Comparison of ENCODE assay signal across 1 cellular context in genomic region chr19:797528-798414, GRCh38.
TF ChIP-seq lines count a peak whose summit lies in the region.

No MANE protein-coding gene starts in this region.

TF ChIP-seq in endothelial cell of umbilical vein, 7 proteins besides CTCF, POLR2A, EP300 and RAD21:
- TF ChIP-seq JUN (IDR thresholded peaks at IDR 0.05; ENCODE audit: borderline replicate concordance, insufficient read depth, insufficient read length, low read depth) (no peak), MYC (IDR thresholded peaks at IDR 0.05; ENCODE audit: low read depth, low read length) (peak; percentile 79), FOS (IDR thresholded peaks at IDR 0.05; ENCODE audit: borderline replicate concordance, insufficient read depth, low read length) (no peak), POLR2AphosphoS5 (IDR thresholded peaks at IDR 0.05; ENCODE audit: insufficient read depth, low read depth, low read length) (no peak)
TF ChIP-seq in endothelial cell of umbilical vein: peak in this region for 1.
